11 cellular contexts compared by ENCODE assay signal in genomic region chr12:12467701-12468218, GRCh38.
DNase-seq lines count a peak whose midpoint lies in the region; ATAC-seq and TF ChIP-seq lines count a peak whose summit lies in the region.
"Had no signal": no experiment of that assay in that cellular context is flagged by ENCODE, and none has a peak within 500 bp of the region (broad histone marks: within the 10 kb centered on the region; RNA-seq: fewer than 3 reads in every experiment).

No MANE protein-coding gene starts in this region.

- H3K36me3 ChIP-seq in IMR-90 (ENCODE audit: control insufficient read depth, insufficient read depth, low read length) (peaks cover 3% of the 10 kb centered on the region; the same call in 1 of the 2 replicates), esophagus (ENCODE audit: control insufficient read depth in 2 of 2, insufficient read depth in 2 of 2, low read length in 1 of 2) (peaks cover 0 to 11% of the 10 kb centered on the region in 2 donors), skeletal muscle tissue (ENCODE audit: control insufficient read depth in 3 of 3, insufficient read depth in 3 of 3, low read length in 3 of 3) (peaks cover 0 to 9% (median 3%) of the 10 kb centered on the region in 3 donors), Karpas-422 (ENCODE audit: insufficient read depth, low read length) (no peaks in the 10 kb centered on the region)
- H3K36me3 ChIP-seq: MG63 had no signal

- no peaks in the 10 kb centered on the region for H3K79me2 ChIP-seq in Karpas-422 (ENCODE audit: low read length)

- H4K20me1 ChIP-seq in IMR-90 (ENCODE audit: insufficient read depth, low read length) (no peaks in the 10 kb centered on the region; the same call in 1 of the 2 replicates), Karpas-422 (ENCODE audit: insufficient read depth, low read depth, low read length) (no peaks in the 10 kb centered on the region)

- no peaks in the 10 kb centered on the region for H3K9me2 ChIP-seq in Karpas-422 (replicated peaks; ENCODE audit: insufficient read depth, low read length)

- no peaks in the 10 kb centered on the region for H3K9me1 ChIP-seq in IMR-90 (ENCODE audit: insufficient read depth, low read length)

- H3K4me1 ChIP-seq in IMR-90 (ENCODE audit: control insufficient read depth, insufficient read depth, low read length) (no peaks in the 10 kb centered on the region), esophagus (ENCODE audit: control insufficient read depth in 2 of 2, insufficient read depth in 2 of 2, low read length in 1 of 2) (peaks cover 0 to 2% of the 10 kb centered on the region in 2 donors), skeletal muscle tissue (ENCODE audit: control insufficient read depth in 3 of 3, insufficient read depth in 3 of 3, low read length in 3 of 3) (peaks cover 4 to 14% (median 7%) of the 10 kb centered on the region in 3 donors), Karpas-422 (ENCODE audit: low read length) (no peaks in the 10 kb centered on the region), foreskin keratinocyte (peaks cover 5% of the 10 kb centered on the region)

- H3K9ac ChIP-seq in IMR-90 (ENCODE audit: low read depth, low read length) = no peak overlapping the region
- no peak overlapping the region for H3K9ac ChIP-seq in skeletal muscle tissue (ENCODE audit: low read depth in 1 of 3, low read length in 3 of 3)
- H3K9ac ChIP-seq in Karpas-422 (ENCODE audit: low read length) = no peak overlapping the region

- TF ChIP-seq POLR2A in IMR-90 (IDR thresholded peaks at IDR 0.05; ENCODE audit: low read depth, low read length) = no peak

- BruUV-seq in IMR-90 (replicated peaks; lab: Mats Ljungman, UMichigan) = no TSS peak

- no peak overlapping the region for H2BK20ac ChIP-seq in IMR-90 (ENCODE audit: low read depth, low read length)

- no peak for TF ChIP-seq RAD21 in IMR-90 (IDR thresholded peaks at IDR 0.05; ENCODE audit: low read length)

- no peak overlapping the region for H3K27ac ChIP-seq in IMR-90 (ENCODE audit: insufficient read depth, low read length)
- peak overlapping the region; percentile 37 to 54 for H3K27ac ChIP-seq in esophagus (ENCODE audit: low read depth in 2 of 2, low read length in 1 of 2)
- H3K27ac ChIP-seq in skeletal muscle tissue (ENCODE audit: low read depth, low read length) = peak overlapping the region; percentile 53
- H3K27ac ChIP-seq in Karpas-422 (ENCODE audit: low read length) = no peak overlapping the region
- H3K27ac ChIP-seq in foreskin keratinocyte = no peak overlapping the region

- peak; percentile 11 for DNase-seq in IMR-90
- peak; percentile 80 for DNase-seq in activated CD4-positive, alpha-beta T cell treated with anti-CD3 and anti-CD28 coated beads, Interleukin-2, amount 10 ng/mL, durations not matched to agents 24 days and 14 days
- DNase-seq in Kasumi-1 (lab: John Stamatoyannopoulos, UW) = no peak
- DNase-seq in Karpas-422 = no peak
- DNase-seq in D341Med (ENCODE audit: low spot score) = no peak
- DNase-seq in foreskin keratinocyte = no peak
- DNase-seq: GOT3, MG63, right cardiac atrium had no signal

- no peaks in the 10 kb centered on the region for H3K79me1 ChIP-seq in IMR-90 (ENCODE audit: low read depth in 1 of 2, low read length in 2 of 2)

- no peaks in the 10 kb centered on the region for H3K27me3 Mint-ChIP-seq in activated CD4-positive, alpha-beta T cell treated with anti-CD3 and anti-CD28 coated beads, Interleukin-2, amount 10 ng/mL, durations not matched to agents 24 days and 14 days

- H3K27me3 ChIP-seq in IMR-90 (ENCODE audit: control insufficient read depth, insufficient read depth, low read length) = no peaks in the 10 kb centered on the region
- H3K27me3 ChIP-seq in esophagus (ENCODE audit: control insufficient read depth in 1 of 2, insufficient read depth in 2 of 2, low read length in 2 of 2) = no peaks in the 10 kb centered on the region
- no peaks in the 10 kb centered on the region for H3K27me3 ChIP-seq in skeletal muscle tissue (ENCODE audit: control insufficient read depth in 3 of 3, insufficient read depth in 3 of 3, low read length in 3 of 3)
- no peaks in the 10 kb centered on the region for H3K27me3 ChIP-seq in Karpas-422 (ENCODE audit: low read length)
- H3K27me3 ChIP-seq in foreskin keratinocyte = no peaks in the 10 kb centered on the region
- H3K27me3 ChIP-seq: MG63 had no signal

- peaks cover 63% of the 10 kb centered on the region for H3K4me1 Mint-ChIP-seq in activated CD4-positive, alpha-beta T cell treated with anti-CD3 and anti-CD28 coated beads, Interleukin-2, amount 10 ng/mL, durations not matched to agents 24 days and 14 days

- H3K9me3 Mint-ChIP-seq in activated CD4-positive, alpha-beta T cell treated with anti-CD3 and anti-CD28 coated beads, Interleukin-2, amount 10 ng/mL, durations not matched to agents 24 days and 14 days = no peaks in the 10 kb centered on the region

- no peak overlapping the region for H3K4me3 ChIP-seq in IMR-90 (ENCODE audit: insufficient read depth, low read depth, low read length)
- no peak overlapping the region for H3K4me3 ChIP-seq in esophagus (ENCODE audit: low read depth in 1 of 2, low read length in 2 of 2)
- no peak overlapping the region for H3K4me3 ChIP-seq in skeletal muscle tissue (ENCODE audit: low read length in 3 of 3)
- H3K4me3 ChIP-seq in Karpas-422 (ENCODE audit: low read length) = no peak overlapping the region
- H3K4me3 ChIP-seq: MG63 had no signal

- H2BK120ac ChIP-seq in IMR-90 (ENCODE audit: low read depth, low read length) = no peak overlapping the region

- H3K4me2 ChIP-seq in IMR-90 (ENCODE audit: low read depth, low read length) = no peak overlapping the region
- H3K4me2 ChIP-seq in Karpas-422 (ENCODE audit: low read depth, low read length, poor library complexity, severe bottlenecking) = no peak overlapping the region

- no peak overlapping the region for H4K91ac ChIP-seq in IMR-90 (ENCODE audit: insufficient read depth, low read depth, low read length)

- peak overlapping the region; percentile 40 for H3K4me3 Mint-ChIP-seq in activated CD4-positive, alpha-beta T cell treated with anti-CD3 and anti-CD28 coated beads, Interleukin-2, amount 10 ng/mL, durations not matched to agents 24 days and 14 days

- no peak overlapping the region for H3K14ac ChIP-seq in IMR-90 (replicated peaks; ENCODE audit: low read depth, low read length)

- H3K18ac ChIP-seq in IMR-90 (ENCODE audit: low read depth, low read length) = no peak overlapping the region

- TF ChIP-seq CTCF in IMR-90 (conservative IDR thresholded peaks at IDR 0.05; ENCODE audit: low read depth, low read length) = no peak
- TF ChIP-seq CTCF in foreskin keratinocyte (conservative IDR thresholded peaks at IDR 0.05) = no peak

- H3K9me3 ChIP-seq in IMR-90 (ENCODE audit: control insufficient read depth, insufficient read depth, low read length) (no peaks in the 10 kb centered on the region), esophagus (ENCODE audit: control insufficient read depth in 2 of 2, insufficient read depth in 1 of 2, low read depth in 1 of 2, low read length in 1 of 2) (no peaks in the 10 kb centered on the region), skeletal muscle tissue (ENCODE audit: control insufficient read depth in 3 of 3, low read length in 3 of 3) (no peaks in the 10 kb centered on the region), Karpas-422 (ENCODE audit: low read length) (no peaks in the 10 kb centered on the region)
- H3K9me3 ChIP-seq: MG63 had no signal

- no peak overlapping the region for H2AK9ac ChIP-seq in IMR-90 (replicated peaks; ENCODE audit: low read depth, low read length, poor library complexity)

- H2AFZ ChIP-seq in IMR-90 (replicated peaks; ENCODE audit: low read length, poor library complexity) (no peak overlapping the region), Karpas-422 (ENCODE audit: low read length) (no peak overlapping the region)

- CTCF ChIA-PET in IMR-90 (lab: Yijun Ruan, JAX) = no interaction called here

- 71% methylated on average over 1 of the region's 13 CpGs; no CpG with 5 or more reads in 1 of the 2 experiments for WGBS in IMR-90 (ENCODE audit: extremely low coverage in 2 of 2, insufficient read length in 1 of 2), 2 experiments
- 82 to 83% methylated on average over 13 of the region's 13 CpGs for WGBS in esophagus, 2 donors

- no peak overlapping the region for H2AK5ac ChIP-seq in IMR-90 (ENCODE audit: low read depth, low read length)

- in situ Hi-C loops in IMR-90 (cut with MboI; ENCODE audit: low sequenced_read_pairs) = no loop called here

- no peak overlapping the region for H2BK15ac ChIP-seq in IMR-90 (ENCODE audit: low read depth, low read length)

- no peak overlapping the region for H4K5ac ChIP-seq in IMR-90 (ENCODE audit: low read depth, low read length)

- no peak overlapping the region for H2BK5ac ChIP-seq in IMR-90 (ENCODE audit: low read depth, low read length, poor library complexity, severe bottlenecking)

- H3K36me3 Mint-ChIP-seq in activated CD4-positive, alpha-beta T cell treated with anti-CD3 and anti-CD28 coated beads, Interleukin-2, amount 10 ng/mL, durations not matched to agents 24 days and 14 days (ENCODE audit: low read depth) = peaks cover 48% of the 10 kb centered on the region

- intact Hi-C loops in IMR-90 (cut with micrococcal nuclease) = loop anchor here (2.0 kb wide), 1 partner anchor 13 kb away; no protein-coding TSS in a partner anchor
- intact Hi-C loops in activated CD4-positive, alpha-beta T cell treated with anti-CD3 and anti-CD28 coated beads, Interleukin-2, amount 10 ng/mL, durations not matched to agents 24 days and 14 days (cut with micrococcal nuclease) = no loop called here

- ATAC-seq in IMR-90 (ENCODE audit: low read depth) = 0 out of 2 replicates have a peak, but pooled peaks have one; percentile 14
- ATAC-seq in foreskin keratinocyte = no peak

- dilution Hi-C loops in IMR-90 (cut with HindIII; ENCODE audit: low sequenced_read_pairs, unreplicated experiment) = no loop called here

- H3K27ac Mint-ChIP-seq in activated CD4-positive, alpha-beta T cell treated with anti-CD3 and anti-CD28 coated beads, Interleukin-2, amount 10 ng/mL, durations not matched to agents 24 days and 14 days = peak overlapping the region; percentile 81

- H4K8ac ChIP-seq in IMR-90 (ENCODE audit: low read depth in 2 of 2, low read length in 2 of 2) = no peak overlapping the region

- H3K23ac ChIP-seq in IMR-90 (ENCODE audit: low read depth, low read length) = no peak overlapping the region

- H3K4ac ChIP-seq in IMR-90 (ENCODE audit: low read depth, low read length) = no peak overlapping the region

- POLR2A ChIA-PET in IMR-90 (lab: Charles Lee; ENCODE audit: unreplicated experiment) = no interaction called here

- no peak overlapping the region for H3K56ac ChIP-seq in IMR-90 (ENCODE audit: extremely low read depth, insufficient read depth, low read length)

TF ChIP-seq in IMR-90, 13 proteins besides CTCF, POLR2A, EP300 and RAD21 (continues in another document):
- no peak for TF ChIP-seq USF2 (IDR thresholded peaks at IDR 0.05; ENCODE audit: low read depth, low read length)

Comparison
In these comparisons a context has a peak if more than half of its experiments do, and no peak if none do; other contexts are left out.
1. DNase-seq: peak in IMR-90 (single experiment) and activated CD4-positive, alpha-beta T cell treated with anti-CD3 and anti-CD28 coated beads, Interleukin-2, amount 10 ng/mL, durations not matched to agents 24 days and 14 days (single experiment); none in Kasumi-1 (0 of 2), Karpas-422 (single experiment), D341Med (single experiment) and foreskin keratinocyte (0 of 2).
2. H3K27ac ChIP-seq: peak in esophagus (2 of 2) and skeletal muscle tissue (single experiment); none in IMR-90 (single experiment), Karpas-422 (single experiment) and foreskin keratinocyte (single experiment).